ENCODE assay signal across 16 cellular contexts in genomic region chr5:147565524-147565923, GRCh38. TPM values are rescaled to one million over a fixed set of nuclear protein-coding genes. Genes with fewer than 3 reads are reported as not detected.
DNase-seq lines count a peak whose midpoint lies in the region; ATAC-seq, FAIRE-seq and TF ChIP-seq lines count a peak whose summit lies in the region.
"Had no signal": no experiment of that assay in that cellular context is flagged by ENCODE, and none has a peak within 500 bp of the region (broad histone marks: within the 10 kb centered on the region; RNA-seq: fewer than 3 reads in every experiment).

No MANE protein-coding gene starts in this region.

- H4K20me1 ChIP-seq in H1 (replicated peaks in 1 of 2; ENCODE audit: control insufficient read depth in 1 of 2, insufficient read depth in 2 of 2, low read length in 2 of 2) (no peaks in the 10 kb centered on the region), neural progenitor cell (ENCODE audit: low read depth) (no peaks in the 10 kb centered on the region)

- H3K56ac ChIP-seq in H1 (replicated peaks; ENCODE audit: insufficient read length, low read depth, low read length) = no peak overlapping the region

- H2AK5ac ChIP-seq in H1 (ENCODE audit: low read depth, low read length) = no peak overlapping the region

- no peaks in the 10 kb centered on the region for H3K9me3 ChIP-seq in H1 (ENCODE audit: insufficient read depth in 2 of 2, low read depth in 1 of 2, low read length in 1 of 2)
- H3K9me3 ChIP-seq in neural progenitor cell (ENCODE audit: low read depth) = no peaks in the 10 kb centered on the region
- H3K9me3 ChIP-seq in testis = no peaks in the 10 kb centered on the region

- H3K4me3 ChIP-seq in H1 (ENCODE audit: extremely low read depth in 1 of 4, insufficient read depth in 2 of 4, low read depth in 3 of 4, low read length in 4 of 4) = no peak overlapping the region
- no peak overlapping the region for H3K4me3 ChIP-seq in neural progenitor cell
- no peak overlapping the region for H3K4me3 ChIP-seq in testis
- H3K4me3 ChIP-seq: PC-9 had no signal

- peaks cover 6% of the 10 kb centered on the region for H3K27me3 Mint-ChIP-seq in neural progenitor cell (ENCODE audit: insufficient read depth, low read depth)
- H3K27me3 Mint-ChIP-seq in activated CD4-positive, alpha-beta T cell treated with anti-CD3 and anti-CD28 coated beads, Interleukin-2, amount 10 ng/mL, durations not matched to agents 24 days and 14 days = no peaks in the 10 kb centered on the region
- H3K27me3 Mint-ChIP-seq: activated CD8-positive, alpha-beta memory T cell treated with anti-CD3 and anti-CD28 coated beads, Interleukin-2, amount 10 ng/mL, durations not matched to agents 7 days and 5 days; activated naive CD8-positive, alpha-beta T cell treated with anti-CD3 and anti-CD28 coated beads, Interleukin-2, amount 10 ng/mL, durations not matched to agents 7 days and 5 days; IgD-negative memory B cell had no signal

- peak overlapping the region; percentile 51 for H4K91ac ChIP-seq in H1 (replicated peaks; ENCODE audit: insufficient read length, low read length)

- TF ChIP-seq CTCF in H1 (IDR thresholded peaks at IDR 0.05; ENCODE audit: control extremely low read depth in 1 of 3, insufficient read depth in 1 of 3, low read depth in 1 of 3, low read length in 3 of 3) (no peak), neural progenitor cell (IDR thresholded peaks at IDR 0.05) (no peak), testis (IDR thresholded peaks at IDR 0.05) (no peak)

- peak; percentile 47 for DNase-seq in GM03348 (ENCODE audit: low spot score)
- DNase-seq in NCI-H774 (lab: John Stamatoyannopoulos, UW) = peak; percentile 44
- no peak for DNase-seq in H1 (ENCODE audit: low read depth in 1 of 2, low spot score in 2 of 2)
- no peak for DNase-seq in neural progenitor cell (ENCODE audit: low spot score)
- DNase-seq in activated CD4-positive, alpha-beta T cell treated with anti-CD3 and anti-CD28 coated beads, Interleukin-2, amount 10 ng/mL, durations not matched to agents 24 days and 14 days = no peak
- DNase-seq in testis = no peak
- DNase-seq: activated CD8-positive, alpha-beta memory T cell treated with anti-CD3 and anti-CD28 coated beads, Interleukin-2, amount 10 ng/mL, durations not matched to agents 7 days and 5 days; activated naive CD8-positive, alpha-beta T cell treated with anti-CD3 and anti-CD28 coated beads, Interleukin-2, amount 10 ng/mL, durations not matched to agents 7 days and 5 days; effector CD4-positive, alpha-beta T cell; hippocampal formation; NCI-H2029 had no signal

- peaks cover 19 to 70% of the 10 kb centered on the region in 2 experiments; a peak in 3 of 4 replicates for H3K79me2 ChIP-seq in H1 (ENCODE audit: control insufficient read depth in 1 of 2, insufficient read depth in 2 of 2, low read length in 2 of 2)
- H3K79me2 ChIP-seq in neural progenitor cell (ENCODE audit: low read depth) = peaks cover 94% of the 10 kb centered on the region

- H2AFZ ChIP-seq in H1 (ENCODE audit: low read length) (no peak overlapping the region), neural progenitor cell (replicated peaks) (no peak overlapping the region)
- H2AFZ ChIP-seq: PC-9 had no signal

- H2BK5ac ChIP-seq in H1 (ENCODE audit: low read depth, low read length) = peak overlapping the region; percentile 26; the same call in 1 of the 2 replicates

- H4K5ac ChIP-seq in H1 (ENCODE audit: insufficient read length, low read depth, low read length) = peak overlapping the region; percentile 74

- peaks cover 66% of the 10 kb centered on the region for H3K4me1 Mint-ChIP-seq in neural progenitor cell
- H3K4me1 Mint-ChIP-seq in activated CD4-positive, alpha-beta T cell treated with anti-CD3 and anti-CD28 coated beads, Interleukin-2, amount 10 ng/mL, durations not matched to agents 24 days and 14 days = no peaks in the 10 kb centered on the region
- H3K4me1 Mint-ChIP-seq: activated CD8-positive, alpha-beta memory T cell treated with anti-CD3 and anti-CD28 coated beads, Interleukin-2, amount 10 ng/mL, durations not matched to agents 7 days and 5 days; activated naive CD8-positive, alpha-beta T cell treated with anti-CD3 and anti-CD28 coated beads, Interleukin-2, amount 10 ng/mL, durations not matched to agents 7 days and 5 days had no signal

- 0 out of 2 replicates have a peak overlapping the region, but pooled peaks have one; percentile 64 for H2BK12ac ChIP-seq in H1 (ENCODE audit: low read depth, low read length)

- H3K9me3 Mint-ChIP-seq in neural progenitor cell = peaks cover 4% of the 10 kb centered on the region
- no peaks in the 10 kb centered on the region for H3K9me3 Mint-ChIP-seq in activated CD4-positive, alpha-beta T cell treated with anti-CD3 and anti-CD28 coated beads, Interleukin-2, amount 10 ng/mL, durations not matched to agents 24 days and 14 days
- H3K9me3 Mint-ChIP-seq: activated naive CD8-positive, alpha-beta T cell treated with anti-CD3 and anti-CD28 coated beads, Interleukin-2, amount 10 ng/mL, durations not matched to agents 7 days and 5 days had no signal

- no peaks in the 10 kb centered on the region for H3K27me3 ChIP-seq in H1 (replicated peaks in 1 of 4; ENCODE audit: control insufficient read depth in 3 of 4, extremely low read depth in 1 of 4, insufficient read depth in 3 of 4, low read length in 3 of 4)
- no peaks in the 10 kb centered on the region for H3K27me3 ChIP-seq in neural progenitor cell
- H3K27me3 ChIP-seq in testis = no peaks in the 10 kb centered on the region

- H2BK20ac ChIP-seq in H1 (ENCODE audit: low read length) = peak overlapping the region; percentile 84

- H3K14ac ChIP-seq in H1 (ENCODE audit: insufficient read length) = no peak overlapping the region

- no peak overlapping the region for H3K4me3 Mint-ChIP-seq in neural progenitor cell
- no peak overlapping the region for H3K4me3 Mint-ChIP-seq in activated CD4-positive, alpha-beta T cell treated with anti-CD3 and anti-CD28 coated beads, Interleukin-2, amount 10 ng/mL, durations not matched to agents 24 days and 14 days
- H3K4me3 Mint-ChIP-seq: activated CD8-positive, alpha-beta memory T cell treated with anti-CD3 and anti-CD28 coated beads, Interleukin-2, amount 10 ng/mL, durations not matched to agents 7 days and 5 days; activated naive CD8-positive, alpha-beta T cell treated with anti-CD3 and anti-CD28 coated beads, Interleukin-2, amount 10 ng/mL, durations not matched to agents 7 days and 5 days; IgD-negative memory B cell had no signal

- H3K27ac ChIP-seq in H1 (ENCODE audit: low read depth, low read length) (0 out of 2 replicates have a peak overlapping the region, but pooled peaks have one; percentile 27), neural progenitor cell (no peak overlapping the region), testis (no peak overlapping the region)
- H3K27ac ChIP-seq: PC-9 had no signal

- H2BK15ac ChIP-seq in H1 (ENCODE audit: low read length) = no peak overlapping the region

- peaks cover 2% of the 10 kb centered on the region; the same call in 1 of the 2 replicates for H3K79me1 ChIP-seq in H1 (ENCODE audit: low read depth, low read length)

- peak overlapping the region; percentile 88 for H3K27ac Mint-ChIP-seq in neural progenitor cell
- no peak overlapping the region for H3K27ac Mint-ChIP-seq in activated CD4-positive, alpha-beta T cell treated with anti-CD3 and anti-CD28 coated beads, Interleukin-2, amount 10 ng/mL, durations not matched to agents 24 days and 14 days
- H3K27ac Mint-ChIP-seq: activated CD8-positive, alpha-beta memory T cell treated with anti-CD3 and anti-CD28 coated beads, Interleukin-2, amount 10 ng/mL, durations not matched to agents 7 days and 5 days; activated naive CD8-positive, alpha-beta T cell treated with anti-CD3 and anti-CD28 coated beads, Interleukin-2, amount 10 ng/mL, durations not matched to agents 7 days and 5 days; IgD-negative memory B cell had no signal

- H3K4me1 ChIP-seq in H1 (replicated peaks in 1 of 4; ENCODE audit: control insufficient read depth in 3 of 4, insufficient read depth in 4 of 4, low read length in 3 of 4) (peaks cover 8 to 26% (median 25%) of the 10 kb centered on the region in 4 experiments; a peak in 5 of 7 replicates), neural progenitor cell (peaks cover 70% of the 10 kb centered on the region), testis (no peaks in the 10 kb centered on the region)

- ATAC-seq in GM18868 (IDR thresholded peaks at IDR 0.05; ENCODE audit: unreplicated experiment) = no peak
- ATAC-seq in HG03460 (IDR thresholded peaks at IDR 0.05; ENCODE audit: unreplicated experiment) = no peak
- ATAC-seq: activated CD8-positive, alpha-beta memory T cell treated with anti-CD3 and anti-CD28 coated beads, Interleukin-2, amount 10 ng/mL, durations not matched to agents 7 days and 5 days had no signal

- intact Hi-C loops in activated CD4-positive, alpha-beta T cell treated with anti-CD3 and anti-CD28 coated beads, Interleukin-2, amount 10 ng/mL, durations not matched to agents 24 days and 14 days (cut with micrococcal nuclease) = no loop called here
- intact Hi-C loops in testis (cut with DNase I; ENCODE audit: low total_unique reads) = no loop called here

- H3K23ac ChIP-seq in H1 (ENCODE audit: insufficient read length) = no peak overlapping the region

- WGBS in H1 (ENCODE audit: extremely low coverage in 1 of 2, insufficient coverage in 1 of 2, insufficient read length in 1 of 2, insufficient replicate concordance in 2 of 2, low coverage in 1 of 2, low lambda C conversion rate in 2 of 2, missing lambda C conversion rate in 1 of 2), 2 experiments = 79% methylated on average over 1 of the region's 1 CpG; no CpG with 5 or more reads in 1 of the 2 experiments
- WGBS in testis, 2 donors = 90 to 91% methylated on average over 1 of the region's 1 CpG

- H4K8ac ChIP-seq in H1 (ENCODE audit: extremely low read depth, insufficient read depth, low read length) = no peak overlapping the region

- peak; percentile 24 for FAIRE-seq in H1 (lab: Jason Lieb, UNC)
- FAIRE-seq: TTC549 had no signal

- H3K9ac ChIP-seq in H1 (replicated peaks in 1 of 4; ENCODE audit: extremely low read depth in 1 of 4, low read depth in 3 of 4, low read length in 3 of 4) (no peak overlapping the region), neural progenitor cell (no peak overlapping the region)

- no peak overlapping the region for H3K18ac ChIP-seq in H1 (ENCODE audit: extremely low read depth, low read length)

- POLR2A ChIA-PET in H1 (lab: Charles Lee; ENCODE audit: partially characterized antibody) = interaction anchor here (0.7 to 3.1 kb wide), 4 partner anchors 8 to 115 kb away, joined by 3 to 17 read pairs (median 5); no protein-coding TSS in a partner anchor

- no peak overlapping the region for H3K4ac ChIP-seq in H1 (replicated peaks; ENCODE audit: insufficient read length, low read depth, low read length)

- peaks cover 8% of the 10 kb centered on the region for H3K36me3 Mint-ChIP-seq in neural progenitor cell
- H3K36me3 Mint-ChIP-seq in activated CD4-positive, alpha-beta T cell treated with anti-CD3 and anti-CD28 coated beads, Interleukin-2, amount 10 ng/mL, durations not matched to agents 24 days and 14 days (ENCODE audit: low read depth) = no peaks in the 10 kb centered on the region
- H3K36me3 Mint-ChIP-seq: activated CD8-positive, alpha-beta memory T cell treated with anti-CD3 and anti-CD28 coated beads, Interleukin-2, amount 10 ng/mL, durations not matched to agents 7 days and 5 days; activated naive CD8-positive, alpha-beta T cell treated with anti-CD3 and anti-CD28 coated beads, Interleukin-2, amount 10 ng/mL, durations not matched to agents 7 days and 5 days; IgD-negative memory B cell had no signal

- peak overlapping the region; percentile 93 for H2BK120ac ChIP-seq in H1 (replicated peaks; ENCODE audit: low read depth, low read length)

- TF ChIP-seq POLR2A in H1 (IDR thresholded peaks at IDR 0.05; ENCODE audit: control extremely low read depth in 1 of 2, low read depth in 2 of 2, low read length in 2 of 2) (no peak), testis (IDR thresholded peaks at IDR 0.05) (no peak)

- peaks cover 2 to 50% (median 28%) of the 10 kb centered on the region in 4 experiments; a peak in 6 of 8 replicates for H3K36me3 ChIP-seq in H1 (ENCODE audit: control insufficient read depth in 2 of 4, insufficient read depth in 4 of 4, low read length in 3 of 4)
- no peaks in the 10 kb centered on the region for H3K36me3 ChIP-seq in neural progenitor cell
- H3K36me3 ChIP-seq in testis (ENCODE audit: low read depth, missing control alignments) = no peaks in the 10 kb centered on the region

- H3F3A ChIP-seq in neural progenitor cell (ENCODE audit: low read depth) = peaks cover 86% of the 10 kb centered on the region

- TF ChIP-seq EP300 in H1 (IDR thresholded peaks at IDR 0.05; ENCODE audit: borderline replicate concordance in 1 of 2, low read depth in 2 of 2, low read length in 2 of 2) = no peak

- H3K4me2 ChIP-seq in H1 (ENCODE audit: insufficient read depth in 1 of 2, low read depth in 2 of 2, low read length in 2 of 2) (no peak overlapping the region; a peak in 1 of 4 replicates), neural progenitor cell (no peak overlapping the region)
- H3K4me2 ChIP-seq: PC-9 had no signal

- TF ChIP-seq RAD21 in H1 (IDR thresholded peaks at IDR 0.05 in 1 of 2, conservative IDR thresholded peaks at IDR 0.05 in 1 of 2; ENCODE audit: low read depth in 2 of 2, low read length in 2 of 2) = no peak

- peaks cover 3% of the 10 kb centered on the region for H3K23me2 ChIP-seq in H1 (ENCODE audit: low read depth, low read length)

- CTCF ChIA-PET in H1 (lab: Charles Lee; ENCODE audit: partially characterized antibody) = interaction anchor here (0.8 to 6.5 kb wide), 5 partner anchors 11 to 183 kb away, joined by 3 to 67 read pairs (median 4); no protein-coding TSS in a partner anchor

RNA-seq across cellular contexts. Expression of gene DPYSL3, which starts 55.7 kb away (rescaled TPM):
- total RNA-seq in H1 (2021; fragmentation: NEBNext Ultra II Directional; extraction: Animal tissue kit (Norgen Biotek cat#: 25700)) = 385 and 387 TPM in 2 replicates
- polyA plus RNA-seq in H1 (2011; rRNA removed) (268 and 379 TPM in 2 replicates), testis (ENCODE audit: insufficient read depth, low read depth, low replicate concordance) (71.6 TPM)
- polyA plus RNA-seq in H1 (2011; cell fraction: cytosol; rRNA removed) = 317 TPM
- 677 TPM for polyA plus RNA-seq in H1 (2011; cell fraction: nucleus; rRNA removed)
- polyA plus RNA-seq in H1 (2012, experiment 1 of 2) = 326 to 382 TPM (median 347 TPM) in 4 replicates
- polyA plus RNA-seq in H1 (2012, experiment 2 of 2) = 81.6 TPM
- polyA plus RNA-seq in H1 (2013, experiment 1 of 2) = 177 TPM
- 173 TPM for polyA plus RNA-seq in H1 (2013, experiment 2 of 2)
- polyA minus RNA-seq in H1 (2011; rRNA and poly(A)+ RNA removed) = 603 and 732 TPM in 2 replicates
- polyA minus RNA-seq in H1 (2011; cell fraction: cytosol; rRNA and poly(A)+ RNA removed) = 438 TPM
- polyA minus RNA-seq in H1 (2011; cell fraction: nucleus; rRNA and poly(A)+ RNA removed) = 284 TPM
- total RNA-seq in neural progenitor cell (ENCODE audit: low replicate concordance) (414 and 462 TPM in 2 replicates), testis (10 to 100 TPM; 42.5 to 68.9 TPM)
- 0.14 and 0.40 TPM in 2 replicates for total RNA-seq in activated CD4-positive, alpha-beta T cell treated with anti-CD3 and anti-CD28 coated beads, Interleukin-2, amount 10 ng/mL, durations not matched to agents 24 days and 14 days
- total RNA-seq: activated naive CD8-positive, alpha-beta T cell treated with anti-CD3 and anti-CD28 coated beads, Interleukin-2, amount 10 ng/mL, durations not matched to agents 7 days and 5 days had no signal
- polyA plus RNA-seq: IgD-negative memory B cell had no signal

Comparison
In these comparisons a context has a peak if more than half of its experiments do, and no peak if none do; other contexts are left out.
1. DNase-seq: peak in GM03348 (single experiment) and NCI-H774 (single experiment); none in H1 (0 of 2), neural progenitor cell (single experiment), activated CD4-positive, alpha-beta T cell treated with anti-CD3 and anti-CD28 coated beads, Interleukin-2, amount 10 ng/mL, durations not matched to agents 24 days and 14 days (single experiment) and testis (single experiment).
2. RNA of gene DPYSL3, which starts 55.7 kb away (total RNA-seq): 414 to 462 TPM in neural progenitor cell, 385 to 387 TPM in H1 and 42.5 to 68.9 TPM in testis; 0.14 to 0.40 TPM in activated CD4-positive, alpha-beta T cell treated with anti-CD3 and anti-CD28 coated beads, Interleukin-2, amount 10 ng/mL, durations not matched to agents 24 days and 14 days; every median in the first group is over 10 times any median in the second.